Comparison of ENCODE assay signal across 1 cellular context in the genomic region with DNA sequence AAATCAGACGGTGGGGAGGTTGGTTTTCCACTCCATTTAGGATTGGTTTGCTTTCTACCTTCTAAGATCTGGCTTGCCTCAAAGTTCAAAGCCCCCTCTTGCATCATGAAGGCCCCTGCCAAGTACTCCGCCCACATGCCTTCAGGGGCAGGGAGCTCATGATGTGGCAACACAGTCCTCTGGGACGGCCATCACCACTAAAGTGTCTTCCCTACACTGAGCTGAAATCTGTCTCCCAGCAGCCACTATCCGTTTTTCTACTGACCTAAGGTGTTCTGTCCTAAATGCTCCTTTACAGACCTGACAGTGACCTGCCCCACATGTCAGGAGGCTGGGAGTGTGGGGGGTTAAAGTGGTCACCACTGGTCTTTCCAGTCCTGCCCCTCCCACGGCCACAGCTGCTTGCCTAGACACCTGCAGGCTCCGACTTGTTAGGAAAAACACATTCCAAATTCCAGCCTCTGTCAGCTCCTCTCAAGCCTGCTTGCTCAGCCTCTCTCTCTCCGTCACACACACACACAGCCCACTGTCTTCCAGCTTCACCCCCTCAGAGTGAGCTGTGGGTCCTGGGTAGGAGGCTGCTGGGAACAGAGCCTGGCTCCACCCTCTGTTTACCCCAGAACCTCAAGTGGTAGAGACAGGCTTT.
TF ChIP-seq lines count a peak whose summit lies in the region.

No MANE protein-coding gene starts in this region.

TF ChIP-seq in HepG2, 621 proteins besides CTCF, POLR2A, EP300 and RAD21 (continued from another document and continues in another):
- TF ChIP-seq, protein P1, sequence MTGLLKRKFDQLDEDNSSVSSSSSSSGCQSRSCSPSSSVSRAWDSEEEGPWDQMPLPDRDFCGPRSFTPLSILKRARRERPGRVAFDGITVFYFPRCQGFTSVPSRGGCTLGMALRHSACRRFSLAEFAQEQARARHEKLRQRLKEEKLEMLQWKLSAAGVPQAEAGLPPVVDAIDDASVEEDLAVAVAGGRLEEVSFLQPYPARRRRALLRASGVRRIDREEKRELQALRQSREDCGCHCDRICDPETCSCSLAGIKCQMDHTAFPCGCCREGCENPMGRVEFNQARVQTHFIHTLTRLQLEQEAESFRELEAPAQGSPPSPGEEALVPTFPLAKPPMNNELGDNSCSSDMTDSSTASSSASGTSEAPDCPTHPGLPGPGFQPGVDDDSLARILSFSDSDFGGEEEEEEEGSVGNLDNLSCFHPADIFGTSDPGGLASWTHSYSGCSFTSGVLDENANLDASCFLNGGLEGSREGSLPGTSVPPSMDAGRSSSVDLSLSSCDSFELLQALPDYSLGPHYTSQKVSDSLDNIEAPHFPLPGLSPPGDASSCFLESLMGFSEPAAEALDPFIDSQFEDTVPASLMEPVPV (CRISPR knock-in tag; IDR thresholded peaks at IDR 0.05), result no peak
- TF ChIP-seq RXRA (CRISPR knock-in tag; IDR thresholded peaks at IDR 0.05) (peak; percentile 91), TARDBP (CRISPR knock-in tag; IDR thresholded peaks at IDR 0.05) (peak; percentile 33; the same call in 1 of the 2 replicates), ZNF34 (CRISPR knock-in tag; IDR thresholded peaks at IDR 0.05; ENCODE audit: borderline replicate concordance) (peak; percentile 73; the same call in 1 of the 2 replicates), ZSCAN29 (CRISPR knock-in tag; conservative IDR thresholded peaks at IDR 0.05) (peak; percentile 53; the same call in 1 of the 2 replicates), ZNF510 (CRISPR knock-in tag; IDR thresholded peaks at IDR 0.05; ENCODE audit: low read depth) (no peak), MED13 (CRISPR knock-in tag; IDR thresholded peaks at IDR 0.05) (peak; percentile 66; the same call in 1 of the 2 replicates), ZNF781 (CRISPR knock-in tag; IDR thresholded peaks at IDR 0.05; ENCODE audit: borderline replicate concordance, not compliant biosample characterization) (peak; percentile 72), KLF16 (CRISPR knock-in tag; IDR thresholded peaks at IDR 0.05) (peak in 1 of 2 experiments; percentile 83; a peak in 2 of 4 replicates), ZNF292 (CRISPR knock-in tag; IDR thresholded peaks at IDR 0.05; ENCODE audit: borderline replicate concordance, low read depth) (peak; percentile 94; the same call in 1 of the 2 replicates), MBD4 (IDR thresholded peaks at IDR 0.05; ENCODE audit: borderline replicate concordance, low read length) (no peak), ATF1 (CRISPR knock-in tag; IDR thresholded peaks at IDR 0.05) (no peak), ZNF777 (CRISPR knock-in tag; IDR thresholded peaks at IDR 0.05) (peak; percentile 47; the same call in 1 of the 2 replicates), PHF5A (CRISPR knock-in tag; IDR thresholded peaks at IDR 0.05; ENCODE audit: low read depth, unreplicated experiment) (no peak), ZNF253 (CRISPR knock-in tag; IDR thresholded peaks at IDR 0.05; ENCODE audit: borderline replicate concordance) (0 out of 2 replicates have a peak, but pooled peaks have one; percentile 34), ZNF543 (CRISPR knock-in tag; IDR thresholded peaks at IDR 0.05) (peak; percentile 61; the same call in 1 of the 2 replicates), ZNF12 (CRISPR knock-in tag; IDR thresholded peaks at IDR 0.05) (0 out of 2 replicates have a peak, but pooled peaks have one; percentile 22), ZNF652 (CRISPR knock-in tag; IDR thresholded peaks at IDR 0.05; ENCODE audit: borderline replicate concordance, low read depth) (no peak), ASH2L (IDR thresholded peaks at IDR 0.05; ENCODE audit: insufficient read length, low read depth, low read length) (peak; percentile 39), EED (CRISPR knock-in tag; IDR thresholded peaks at IDR 0.05) (no peak), MTA1 (CRISPR knock-in tag; IDR thresholded peaks at IDR 0.05; ENCODE audit: borderline replicate concordance) (peak; percentile 87), ZNF547 (CRISPR knock-in tag; IDR thresholded peaks at IDR 0.05) (no peak), ZBTB21 (CRISPR knock-in tag; IDR thresholded peaks at IDR 0.05) (no peak), HNF4A (CRISPR knock-in tag; IDR thresholded peaks at IDR 0.05) (peak; percentile 95), HMG20A (CRISPR knock-in tag; IDR thresholded peaks at IDR 0.05; ENCODE audit: borderline replicate concordance) (0 out of 2 replicates have a peak, but pooled peaks have one; percentile 13), NFIC (IDR thresholded peaks at IDR 0.05; ENCODE audit: low read length) (peak; percentile 47; the same call in 1 of the 2 replicates), ZNF337 (CRISPR knock-in tag; IDR thresholded peaks at IDR 0.05; ENCODE audit: borderline replicate concordance, low read depth) (no peak), TCF7 (IDR thresholded peaks at IDR 0.05; ENCODE audit: low read depth) (peak; percentile 84), ZNF629 (CRISPR knock-in tag; conservative IDR thresholded peaks at IDR 0.05) (0 out of 2 replicates have a peak, but pooled peaks have one; percentile 14), ZMYM2 (CRISPR knock-in tag; IDR thresholded peaks at IDR 0.05) (peak; percentile 29; the same call in 1 of the 2 replicates), NFKBIZ (CRISPR knock-in tag; IDR thresholded peaks at IDR 0.05) (0 out of 2 replicates have a peak, but pooled peaks have one; percentile 69), NR2F6 (IDR thresholded peaks at IDR 0.05) (peak; percentile 72), NR2F6 (CRISPR knock-in tag; IDR thresholded peaks at IDR 0.05) (peak; percentile 74), GFI1 (CRISPR knock-in tag; IDR thresholded peaks at IDR 0.05; ENCODE audit: borderline replicate concordance) (peak; percentile 66), LCORL (IDR thresholded peaks at IDR 0.05) (no peak), LCORL (CRISPR knock-in tag; IDR thresholded peaks at IDR 0.05) (peak; percentile 89)
- TF ChIP-seq, protein P2, sequence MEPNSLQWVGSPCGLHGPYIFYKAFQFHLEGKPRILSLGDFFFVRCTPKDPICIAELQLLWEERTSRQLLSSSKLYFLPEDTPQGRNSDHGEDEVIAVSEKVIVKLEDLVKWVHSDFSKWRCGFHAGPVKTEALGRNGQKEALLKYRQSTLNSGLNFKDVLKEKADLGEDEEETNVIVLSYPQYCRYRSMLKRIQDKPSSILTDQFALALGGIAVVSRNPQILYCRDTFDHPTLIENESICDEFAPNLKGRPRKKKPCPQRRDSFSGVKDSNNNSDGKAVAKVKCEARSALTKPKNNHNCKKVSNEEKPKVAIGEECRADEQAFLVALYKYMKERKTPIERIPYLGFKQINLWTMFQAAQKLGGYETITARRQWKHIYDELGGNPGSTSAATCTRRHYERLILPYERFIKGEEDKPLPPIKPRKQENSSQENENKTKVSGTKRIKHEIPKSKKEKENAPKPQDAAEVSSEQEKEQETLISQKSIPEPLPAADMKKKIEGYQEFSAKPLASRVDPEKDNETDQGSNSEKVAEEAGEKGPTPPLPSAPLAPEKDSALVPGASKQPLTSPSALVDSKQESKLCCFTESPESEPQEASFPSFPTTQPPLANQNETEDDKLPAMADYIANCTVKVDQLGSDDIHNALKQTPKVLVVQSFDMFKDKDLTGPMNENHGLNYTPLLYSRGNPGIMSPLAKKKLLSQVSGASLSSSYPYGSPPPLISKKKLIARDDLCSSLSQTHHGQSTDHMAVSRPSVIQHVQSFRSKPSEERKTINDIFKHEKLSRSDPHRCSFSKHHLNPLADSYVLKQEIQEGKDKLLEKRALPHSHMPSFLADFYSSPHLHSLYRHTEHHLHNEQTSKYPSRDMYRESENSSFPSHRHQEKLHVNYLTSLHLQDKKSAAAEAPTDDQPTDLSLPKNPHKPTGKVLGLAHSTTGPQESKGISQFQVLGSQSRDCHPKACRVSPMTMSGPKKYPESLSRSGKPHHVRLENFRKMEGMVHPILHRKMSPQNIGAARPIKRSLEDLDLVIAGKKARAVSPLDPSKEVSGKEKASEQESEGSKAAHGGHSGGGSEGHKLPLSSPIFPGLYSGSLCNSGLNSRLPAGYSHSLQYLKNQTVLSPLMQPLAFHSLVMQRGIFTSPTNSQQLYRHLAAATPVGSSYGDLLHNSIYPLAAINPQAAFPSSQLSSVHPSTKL (CRISPR knock-in tag; IDR thresholded peaks at IDR 0.05), result peak; percentile 89
- TF ChIP-seq, protein P3, sequence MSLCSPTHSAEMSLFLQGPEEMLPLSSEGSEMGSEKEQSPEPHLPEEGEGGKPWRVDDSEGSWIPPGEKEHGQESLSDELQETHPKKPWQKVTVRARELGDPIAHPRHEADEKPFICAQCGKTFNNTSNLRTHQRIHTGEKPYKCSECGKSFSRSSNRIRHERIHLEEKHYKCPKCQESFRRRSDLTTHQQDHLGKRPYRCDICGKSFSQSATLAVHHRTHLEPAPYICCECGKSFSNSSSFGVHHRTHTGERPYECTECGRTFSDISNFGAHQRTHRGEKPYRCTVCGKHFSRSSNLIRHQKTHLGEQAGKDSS (CRISPR knock-in tag; IDR thresholded peaks at IDR 0.05; ENCODE audit: borderline replicate concordance, low read depth), result peak; percentile 65; the same call in 1 of the 2 replicates
- TF ChIP-seq, protein P4, sequence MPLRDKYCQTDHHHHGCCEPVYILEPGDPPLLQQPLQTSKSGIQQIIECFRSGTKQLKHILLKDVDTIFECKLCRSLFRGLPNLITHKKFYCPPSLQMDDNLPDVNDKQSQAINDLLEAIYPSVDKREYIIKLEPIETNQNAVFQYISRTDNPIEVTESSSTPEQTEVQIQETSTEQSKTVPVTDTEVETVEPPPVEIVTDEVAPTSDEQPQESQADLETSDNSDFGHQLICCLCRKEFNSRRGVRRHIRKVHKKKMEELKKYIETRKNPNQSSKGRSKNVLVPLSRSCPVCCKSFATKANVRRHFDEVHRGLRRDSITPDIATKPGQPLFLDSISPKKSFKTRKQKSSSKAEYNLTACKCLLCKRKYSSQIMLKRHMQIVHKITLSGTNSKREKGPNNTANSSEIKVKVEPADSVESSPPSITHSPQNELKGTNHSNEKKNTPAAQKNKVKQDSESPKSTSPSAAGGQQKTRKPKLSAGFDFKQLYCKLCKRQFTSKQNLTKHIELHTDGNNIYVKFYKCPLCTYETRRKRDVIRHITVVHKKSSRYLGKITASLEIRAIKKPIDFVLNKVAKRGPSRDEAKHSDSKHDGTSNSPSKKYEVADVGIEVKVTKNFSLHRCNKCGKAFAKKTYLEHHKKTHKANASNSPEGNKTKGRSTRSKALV (CRISPR knock-in tag; IDR thresholded peaks at IDR 0.05), result no peak
- TF ChIP-seq, protein P5, sequence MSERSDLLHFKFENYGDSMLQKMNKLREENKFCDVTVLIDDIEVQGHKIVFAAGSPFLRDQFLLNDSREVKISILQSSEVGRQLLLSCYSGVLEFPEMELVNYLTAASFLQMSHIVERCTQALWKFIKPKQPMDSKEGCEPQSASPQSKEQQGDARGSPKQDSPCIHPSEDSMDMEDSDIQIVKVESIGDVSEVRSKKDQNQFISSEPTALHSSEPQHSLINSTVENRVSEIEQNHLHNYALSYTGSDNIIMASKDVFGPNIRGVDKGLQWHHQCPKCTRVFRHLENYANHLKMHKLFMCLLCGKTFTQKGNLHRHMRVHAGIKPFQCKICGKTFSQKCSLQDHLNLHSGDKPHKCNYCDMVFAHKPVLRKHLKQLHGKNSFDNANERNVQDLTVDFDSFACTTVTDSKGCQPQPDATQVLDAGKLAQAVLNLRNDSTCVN (CRISPR knock-in tag; IDR thresholded peaks at IDR 0.05; ENCODE audit: borderline replicate concordance), result peak; percentile 11; the same call in 1 of the 2 replicates
- TF ChIP-seq, protein P6, sequence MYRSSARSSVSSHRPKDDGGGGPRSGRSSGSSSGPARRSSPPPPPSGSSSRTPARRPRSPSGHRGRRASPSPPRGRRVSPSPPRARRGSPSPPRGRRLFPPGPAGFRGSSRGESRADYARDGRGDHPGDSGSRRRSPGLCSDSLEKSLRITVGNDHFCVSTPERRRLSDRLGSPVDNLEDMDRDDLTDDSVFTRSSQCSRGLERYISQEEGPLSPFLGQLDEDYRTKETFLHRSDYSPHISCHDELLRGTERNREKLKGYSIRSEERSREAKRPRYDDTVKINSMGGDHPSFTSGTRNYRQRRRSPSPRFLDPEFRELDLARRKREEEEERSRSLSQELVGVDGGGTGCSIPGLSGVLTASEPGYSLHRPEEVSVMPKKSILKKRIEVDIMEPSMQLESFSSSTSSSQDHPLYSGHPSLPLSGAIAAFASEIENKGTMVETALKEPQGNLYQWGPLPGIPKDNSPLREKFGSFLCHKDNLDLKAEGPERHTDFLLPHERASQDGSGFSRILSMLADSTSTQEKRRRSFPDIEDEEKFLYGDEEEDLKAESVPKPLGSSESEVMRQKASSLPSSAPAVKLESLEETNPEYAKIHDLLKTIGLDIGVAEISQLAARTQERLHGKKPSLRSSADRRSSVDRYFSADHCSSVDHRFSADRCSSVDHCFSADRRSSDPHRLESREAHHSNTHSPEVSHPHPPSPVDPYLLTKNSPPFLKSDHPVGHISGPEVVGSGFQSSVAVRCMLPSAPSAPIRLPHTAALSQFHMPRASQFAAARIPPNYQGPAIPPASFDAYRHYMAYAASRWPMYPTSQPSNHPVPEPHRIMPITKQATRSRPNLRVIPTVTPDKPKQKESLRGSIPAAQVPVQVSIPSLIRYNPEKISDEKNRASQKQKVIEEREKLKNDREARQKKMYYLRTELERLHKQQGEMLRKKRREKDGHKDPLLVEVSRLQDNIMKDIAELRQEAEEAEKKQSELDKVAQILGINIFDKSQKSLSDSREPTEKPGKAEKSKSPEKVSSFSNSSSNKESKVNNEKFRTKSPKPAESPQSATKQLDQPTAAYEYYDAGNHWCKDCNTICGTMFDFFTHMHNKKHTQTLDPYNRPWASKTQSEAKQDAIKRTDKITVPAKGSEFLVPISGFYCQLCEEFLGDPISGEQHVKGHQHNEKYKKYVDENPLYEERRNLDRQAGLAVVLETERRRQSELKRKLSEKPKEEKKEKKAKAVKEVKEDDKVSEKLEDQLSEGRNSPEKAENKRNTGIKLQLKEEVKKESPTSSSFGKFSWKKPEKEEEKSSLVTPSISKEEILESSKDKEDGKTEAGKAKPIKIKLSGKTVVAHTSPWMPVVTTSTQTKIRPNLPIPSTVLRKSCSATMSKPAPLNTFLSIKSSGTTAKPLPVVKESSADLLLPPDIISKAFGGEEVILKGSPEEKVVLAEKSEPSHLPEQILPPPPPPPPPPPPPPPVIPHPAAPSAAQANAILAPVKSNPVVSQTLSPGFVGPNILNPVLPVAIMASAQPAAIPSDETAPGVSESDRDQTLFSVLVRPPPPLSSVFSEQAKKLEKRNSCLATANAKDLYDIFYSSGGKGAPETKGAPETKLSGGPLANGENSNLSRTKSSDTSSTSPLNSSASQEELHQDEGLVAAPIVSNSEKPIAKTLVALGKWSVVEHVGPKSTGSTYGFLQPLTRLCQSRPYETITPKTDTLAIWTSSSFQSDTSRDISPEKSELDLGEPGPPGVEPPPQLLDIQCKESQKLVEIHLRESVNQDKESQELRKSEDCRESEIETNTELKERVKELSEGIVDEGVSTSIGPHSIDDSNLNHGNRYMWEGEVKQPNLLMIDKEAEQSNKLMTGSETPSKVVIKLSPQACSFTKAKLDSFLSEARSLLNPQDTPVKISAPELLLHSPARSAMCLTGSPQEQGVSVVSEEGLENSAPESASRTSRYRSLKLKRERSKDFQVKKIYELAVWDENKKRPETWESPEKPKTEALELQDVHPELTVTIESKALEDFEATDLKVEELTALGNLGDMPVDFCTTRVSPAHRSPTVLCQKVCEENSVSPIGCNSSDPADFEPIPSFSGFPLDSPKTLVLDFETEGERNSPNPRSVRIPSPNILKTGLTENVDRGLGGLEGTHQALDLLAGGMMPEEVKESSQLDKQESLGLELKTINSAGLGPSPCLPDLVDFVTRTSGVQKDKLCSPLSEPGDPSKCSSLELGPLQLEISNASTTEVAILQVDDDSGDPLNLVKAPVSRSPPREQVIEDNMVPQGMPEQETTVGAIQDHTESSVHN (CRISPR knock-in tag; IDR thresholded peaks at IDR 0.05), result 0 out of 2 replicates have a peak, but pooled peaks have one; percentile 33
